ENCODE assay signal across 8 cellular contexts in the genomic region with DNA sequence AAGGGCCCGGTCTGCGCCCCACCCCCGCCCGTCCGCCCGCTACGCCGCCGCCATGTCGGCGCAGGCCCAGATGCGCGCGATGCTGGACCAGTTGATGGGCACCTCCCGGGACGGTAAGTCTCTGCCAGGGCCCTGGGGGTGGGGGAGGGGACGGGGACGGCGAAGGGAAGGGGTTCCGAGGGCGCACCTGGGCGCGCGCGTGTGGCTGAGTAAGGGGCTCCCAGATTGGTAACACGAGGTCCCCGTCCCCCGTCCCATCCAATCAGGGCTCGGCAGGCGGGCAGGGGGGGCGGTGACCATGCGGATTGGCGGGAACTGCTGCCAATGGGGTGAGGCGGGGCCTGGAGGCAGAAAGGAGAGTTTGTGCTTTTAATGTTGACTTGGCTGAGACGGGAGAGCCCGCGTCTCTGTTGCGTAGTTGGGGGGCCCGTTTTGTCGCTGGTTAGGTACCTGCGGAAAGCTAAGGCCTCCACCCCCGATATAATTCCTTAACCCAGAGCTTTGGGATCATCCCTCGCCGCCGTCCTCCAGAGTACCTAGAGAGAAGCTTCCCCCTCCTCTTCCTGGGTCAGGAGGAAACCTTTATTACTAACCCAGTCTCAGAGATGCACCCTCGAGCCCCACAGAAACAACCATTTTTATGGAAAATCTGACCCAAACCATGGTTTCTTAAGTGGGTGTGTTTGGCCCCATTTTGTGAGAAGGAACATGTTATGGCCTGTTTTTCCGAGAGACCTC. TPM values are rescaled to one million over a fixed set of nuclear protein-coding genes. Genes with fewer than 3 reads are reported as not detected.
DNase-seq lines count a peak whose midpoint lies in the region; ATAC-seq, FAIRE-seq and TF ChIP-seq lines count a peak whose summit lies in the region.

No MANE protein-coding gene starts in this region.

- H3K4me3 ChIP-seq in BJ (ENCODE audit: low read depth, low read length) (peak overlapping the region; percentile 100), choroid plexus epithelial cell (ENCODE audit: low read depth, low read length) (peak overlapping the region; percentile 99)

- no peaks in the 10 kb centered on the region for H3K36me3 ChIP-seq in BJ (ENCODE audit: control insufficient read depth, insufficient read depth, low read length)

- peak; percentile 61 for ATAC-seq in HG03439 (IDR thresholded peaks at IDR 0.05; ENCODE audit: unreplicated experiment)

- FAIRE-seq in GM19239 (lab: Jason Lieb, UNC): peak; percentile 78

- TF ChIP-seq CTCF in BJ (IDR thresholded peaks at IDR 0.05; ENCODE audit: insufficient read depth, low read depth, low read length) (no peak), choroid plexus epithelial cell (conservative IDR thresholded peaks at IDR 0.05; ENCODE audit: low read depth, low read length) (no peak)

- CTCF ChIA-PET in BJ (lab: Yijun Ruan, JAX): interaction anchor here (0.9 kb wide), 1 partner anchor 74 kb away, joined by 4 read pairs; no protein-coding TSS in a partner anchor

- POLR2A ChIA-PET in BJ (lab: Charles Lee): interaction anchor here (0.6 to 1.0 kb wide), 4 partner anchors 20 to 1717 kb away, joined by 3 to 7 read pairs (median 4); no protein-coding TSS in a partner anchor

- H3K27me3 ChIP-seq in BJ (ENCODE audit: control insufficient read depth, insufficient read depth, low read length): no peaks in the 10 kb centered on the region

- peak; percentile 52 for DNase-seq in BJ (ENCODE audit: low read depth)
- peak; percentile 70 for DNase-seq in GM19239 (ENCODE audit: insufficient read length, low spot score)
- peak; percentile 82 for DNase-seq in NCI-H510A treated with DMSO at 0.1 percent for 48 hours (lab: John Stamatoyannopoulos, UW)
- DNase-seq in activated CD4-positive, alpha-beta T cell treated with anti-CD3 and anti-CD28 coated beads for 4 hours: peak; percentile 98
- peak; percentile 96 for DNase-seq in choroid plexus epithelial cell (ENCODE audit: low read depth)
- DNase-seq in kidney tubule cell (ENCODE audit: low spot score): peak; percentile 94
- DNase-seq in stimulated activated CD4-positive, alpha-beta T cell treated with anti-CD3 and anti-CD28 coated beads, Interleukin-15, amount 100 ng/mL, for 48 hours (ENCODE audit: low read depth in 2 of 2): peak; percentile 98

RNA-seq across cellular contexts. Expression of gene LUC7L2, which starts 0.7 kb away (rescaled TPM):
- 22.3 and 34.9 TPM in 2 replicates for polyA plus RNA-seq in BJ (2011; rRNA removed)
- 14.7 and 19.7 TPM in 2 replicates for polyA minus RNA-seq in BJ (2011; rRNA and poly(A)+ RNA removed)

RNA-seq across cellular contexts. Expression of gene FMC1, which starts 19.2 kb away (rescaled TPM):
- 9.9 and 12.1 TPM in 2 replicates for polyA plus RNA-seq in BJ (2011; rRNA removed)
- 5.4 and 6.5 TPM in 2 replicates for polyA minus RNA-seq in BJ (2011; rRNA and poly(A)+ RNA removed)

Comparison
In these comparisons a context has a peak if more than half of its experiments do, and no peak if none do; other contexts are left out.
1. Peak in every context shown above with its lines: DNase-seq, ATAC-seq and H3K4me3 ChIP-seq.